Comparison of ENCODE assay signal across 8 cellular contexts in the genomic region with DNA sequence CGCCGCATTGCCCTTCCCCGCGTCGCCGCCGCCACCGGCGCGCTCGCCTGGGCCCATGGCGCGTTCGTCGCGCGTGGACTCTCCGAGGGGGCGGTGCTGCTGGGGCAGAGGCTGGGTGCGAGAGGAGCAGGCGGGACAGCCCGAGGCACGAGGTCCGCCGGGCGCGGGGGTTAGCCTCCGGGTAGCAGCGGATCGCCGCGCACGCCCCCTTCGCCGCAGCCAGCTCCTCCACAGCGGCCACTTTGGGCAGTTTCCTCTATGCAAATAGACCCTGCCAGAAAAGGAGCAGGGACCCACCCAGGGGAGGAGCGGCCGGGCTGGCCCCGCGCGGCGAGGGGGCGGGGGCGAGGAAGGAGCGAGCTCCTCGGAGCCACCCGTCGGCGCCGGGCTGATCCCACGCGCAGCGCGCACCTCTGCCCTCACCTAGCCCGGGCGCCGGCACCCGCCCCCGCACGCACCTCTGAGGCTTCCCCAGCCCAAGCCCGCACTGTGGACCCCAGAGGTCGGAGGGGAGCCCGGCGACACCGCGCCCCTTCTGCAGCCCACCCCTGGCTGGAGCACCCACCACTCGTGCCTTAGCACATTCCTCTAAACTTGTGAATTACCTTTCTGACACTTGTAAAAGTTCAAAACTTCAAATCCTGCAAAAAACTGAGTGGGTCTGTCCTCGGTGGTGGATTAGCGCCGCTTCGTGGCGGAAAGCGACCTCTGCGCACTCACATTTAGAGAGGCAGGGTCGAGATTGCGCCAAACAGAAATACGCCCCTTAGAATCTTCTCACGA. TPM values are rescaled to one million over a fixed set of nuclear protein-coding genes. Genes with fewer than 3 reads are reported as not detected.
A peak's percentile ranks its signal among the peaks of the same experiment; 100 is the strongest.
DNase-seq lines count a peak whose midpoint lies in the region; ATAC-seq and TF ChIP-seq lines count a peak whose summit lies in the region.

A gene (minus strand): TSS at position 253 of the 783 bp plus-strand sequence.

- H3K27ac ChIP-seq in osteoblast (ENCODE audit: low read depth, low read length) = no peak within 1 kb of the TSS

- H3K9ac ChIP-seq in NT2/D1 (ENCODE audit: insufficient read length, low read depth) = peak within 1 kb of the TSS; percentile 79

- H3K27ac Mint-ChIP-seq in activated naive CD4-positive, alpha-beta T cell treated with anti-CD3 and anti-CD28 coated beads, Interleukin-2, amount 50 U/mL, for 24 hours = no peak within 1 kb of the TSS

- H3K27me3 ChIP-seq in NT2/D1 (ENCODE audit: insufficient read depth, insufficient read length) (peaks cover 24% of the 10 kb centered on the region), osteoblast (ENCODE audit: insufficient read depth, low read length) (peaks cover 34% of the 10 kb centered on the region)

- H3K4me3 Mint-ChIP-seq in activated naive CD4-positive, alpha-beta T cell treated with anti-CD3 and anti-CD28 coated beads, Interleukin-2, amount 50 U/mL, for 24 hours = peak within 1 kb of the TSS; percentile 86

- H4K20me1 ChIP-seq in osteoblast (ENCODE audit: insufficient read depth, low read length) = peaks cover 4% of the 10 kb centered on the region

- in situ Hi-C loops in ACHN (cut with HindIII; ENCODE audit: low pct_ligation_motif_present, low pct_unique_long_range_greater_than_20kb, low sequenced_read_pairs) = no loop called here

- no peak for TF ChIP-seq POLR2A in GM18505 (IDR thresholded peaks at IDR 0.05; ENCODE audit: borderline replicate concordance, extremely low read depth, insufficient read depth, insufficient read length)

- H3K4me1 ChIP-seq in NT2/D1 (ENCODE audit: insufficient read depth, insufficient read length) (no peaks in the 10 kb centered on the region), osteoblast (ENCODE audit: insufficient read depth, low read length) (peaks cover 5% of the 10 kb centered on the region)

- TF ChIP-seq CTCF in osteoblast (IDR thresholded peaks at IDR 0.05; ENCODE audit: extremely low read depth, low read depth, low read length) = peak; percentile 60

- H3K9me3 Mint-ChIP-seq in activated naive CD4-positive, alpha-beta T cell treated with anti-CD3 and anti-CD28 coated beads, Interleukin-2, amount 50 U/mL, for 24 hours = peaks cover 16% of the 10 kb centered on the region

- H2AFZ ChIP-seq in osteoblast (ENCODE audit: low read length) = no peak within 1 kb of the TSS

- H3K4me3 ChIP-seq in NT2/D1 (ENCODE audit: insufficient read length, low read depth) (peak within 1 kb of the TSS; percentile 59), osteoblast (ENCODE audit: insufficient read depth, low read length) (peak within 1 kb of the TSS; percentile 59)

- intact Hi-C loops in head of caudate nucleus (cut with DNase I) = no loop called here

- peaks cover 45% of the 10 kb centered on the region for H3K27me3 Mint-ChIP-seq in activated naive CD4-positive, alpha-beta T cell treated with anti-CD3 and anti-CD28 coated beads, Interleukin-2, amount 50 U/mL, for 24 hours

- H3K79me2 ChIP-seq in osteoblast (ENCODE audit: insufficient read depth, low read length) = no peaks in the 10 kb centered on the region

- peaks cover 13% of the 10 kb centered on the region for H3K36me3 Mint-ChIP-seq in activated naive CD4-positive, alpha-beta T cell treated with anti-CD3 and anti-CD28 coated beads, Interleukin-2, amount 50 U/mL, for 24 hours

- H3K4me2 ChIP-seq in osteoblast (ENCODE audit: insufficient read depth, low read length) = peak within 1 kb of the TSS; percentile 64

- H3K36me3 ChIP-seq in NT2/D1 (ENCODE audit: insufficient read depth, insufficient read length, low read length) (peaks cover 2% of the 10 kb centered on the region), osteoblast (ENCODE audit: insufficient read depth, low read length) (no peaks in the 10 kb centered on the region)

- H3K9me3 ChIP-seq in NT2/D1 (ENCODE audit: insufficient read depth, low read length) (peaks cover 10% of the 10 kb centered on the region), osteoblast (ENCODE audit: low read depth, low read length) (no peaks in the 10 kb centered on the region)

- H3K4me1 Mint-ChIP-seq in activated naive CD4-positive, alpha-beta T cell treated with anti-CD3 and anti-CD28 coated beads, Interleukin-2, amount 50 U/mL, for 24 hours = peaks cover 5% of the 10 kb centered on the region

- DNase-seq in ACHN (peak; percentile 41), NT2/D1 (ENCODE audit: low read depth, low spot score) (peak; percentile 28), head of caudate nucleus (peak in 39 of 42 donors; percentile 11 to 68 (median 39)), osteoblast (ENCODE audit: insufficient read length, low spot score, missing footprints) (peak; percentile 92), NCI-H774 (lab: John Stamatoyannopoulos, UW) (no peak)

- ATAC-seq in GM21360 (IDR thresholded peaks at IDR 0.05; ENCODE audit: unreplicated experiment) (peak; percentile 59), GM18505 (IDR thresholded peaks at IDR 0.05; ENCODE audit: unreplicated experiment) (no peak)

RNA-seq across cellular contexts. Expression of the gene that starts here (rescaled TPM):
- total RNA-seq in osteoblast = under 0.01 TPM in 1 of 2 replicates, not detected in the other

Comparison
In these comparisons a context has a peak if more than half of its experiments do, and no peak if none do; other contexts are left out.
1. Peak in DNase-seq, H3K4me3 ChIP-seq and H3K4me2 ChIP-seq in osteoblast; RNA of the gene not detected or under 1 TPM.